In the genomic region with DNA sequence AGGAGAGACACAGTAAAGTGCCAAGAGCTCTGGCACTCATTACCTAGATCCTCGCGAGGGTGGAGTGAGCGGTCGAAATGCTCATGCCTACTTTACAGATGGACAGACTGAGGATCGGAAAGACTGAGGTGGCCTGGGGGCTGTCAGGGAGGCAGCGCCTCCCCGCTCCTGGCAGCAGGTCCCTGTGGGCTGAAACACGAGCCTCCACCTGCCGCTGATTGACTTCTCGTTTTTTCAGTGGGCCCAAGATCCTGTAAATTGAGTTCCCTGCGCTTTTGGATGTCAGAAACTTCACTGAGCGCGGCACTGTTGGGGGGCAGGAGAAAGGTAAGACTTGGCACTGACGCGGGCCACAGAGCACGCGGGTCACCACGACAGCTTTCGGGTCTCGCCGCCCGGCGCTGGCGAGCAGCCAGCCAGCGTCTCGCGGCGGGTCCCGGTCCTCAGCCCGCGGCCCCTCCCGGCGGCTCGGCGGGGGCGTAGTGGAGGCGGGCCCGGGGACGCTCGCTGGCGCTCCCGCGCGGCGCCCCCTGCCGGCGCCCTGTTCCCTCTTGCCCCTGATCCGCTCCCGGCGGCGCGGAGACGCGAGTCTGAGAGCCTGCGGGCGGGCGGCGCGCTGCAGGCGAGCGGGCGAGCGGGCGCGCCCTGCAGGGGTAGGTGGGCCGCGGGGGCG, we compare ENCODE assay signal across 1 cellular context.
TF ChIP-seq lines count a peak whose summit lies in the region.

No MANE protein-coding gene starts in this region.

TF ChIP-seq in HepG2, 621 proteins besides CTCF, POLR2A, EP300 and RAD21 (continued from another document and continues in another):
- TF ChIP-seq, protein P1, sequence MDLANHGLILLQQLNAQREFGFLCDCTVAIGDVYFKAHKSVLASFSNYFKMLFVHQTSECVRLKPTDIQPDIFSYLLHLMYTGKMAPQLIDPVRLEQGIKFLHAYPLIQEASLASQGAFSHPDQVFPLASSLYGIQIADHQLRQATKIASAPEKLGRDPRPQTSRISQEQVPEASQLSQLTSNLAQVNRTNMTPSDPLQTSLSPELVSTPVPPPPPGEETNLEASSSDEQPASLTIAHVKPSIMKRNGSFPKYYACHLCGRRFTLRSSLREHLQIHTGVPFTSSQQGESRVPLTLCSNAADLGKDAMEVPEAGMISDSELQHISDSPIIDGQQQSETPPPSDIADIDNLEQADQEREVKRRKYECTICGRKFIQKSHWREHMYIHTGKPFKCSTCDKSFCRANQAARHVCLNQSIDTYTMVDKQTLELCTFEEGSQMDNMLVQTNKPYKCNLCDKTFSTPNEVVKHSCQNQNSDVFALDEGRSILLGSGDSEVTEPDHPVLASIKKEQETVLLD (CRISPR knock-in tag; IDR thresholded peaks at IDR 0.05; ENCODE audit: low read depth), result peak; percentile 55; the same call in 1 of the 2 replicates
- no peak for TF ChIP-seq ZNF383 (CRISPR knock-in tag; IDR thresholded peaks at IDR 0.05; ENCODE audit: borderline replicate concordance)
- TF ChIP-seq, protein P2, sequence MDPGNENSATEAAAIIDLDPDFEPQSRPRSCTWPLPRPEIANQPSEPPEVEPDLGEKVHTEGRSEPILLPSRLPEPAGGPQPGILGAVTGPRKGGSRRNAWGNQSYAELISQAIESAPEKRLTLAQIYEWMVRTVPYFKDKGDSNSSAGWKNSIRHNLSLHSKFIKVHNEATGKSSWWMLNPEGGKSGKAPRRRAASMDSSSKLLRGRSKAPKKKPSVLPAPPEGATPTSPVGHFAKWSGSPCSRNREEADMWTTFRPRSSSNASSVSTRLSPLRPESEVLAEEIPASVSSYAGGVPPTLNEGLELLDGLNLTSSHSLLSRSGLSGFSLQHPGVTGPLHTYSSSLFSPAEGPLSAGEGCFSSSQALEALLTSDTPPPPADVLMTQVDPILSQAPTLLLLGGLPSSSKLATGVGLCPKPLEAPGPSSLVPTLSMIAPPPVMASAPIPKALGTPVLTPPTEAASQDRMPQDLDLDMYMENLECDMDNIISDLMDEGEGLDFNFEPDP (CRISPR knock-in tag; conservative IDR thresholded peaks at IDR 0.05), result no peak
- TF ChIP-seq TMF1 (CRISPR knock-in tag; IDR thresholded peaks at IDR 0.05; ENCODE audit: low read depth), result no peak
- TF ChIP-seq KLF15 (CRISPR knock-in tag; IDR thresholded peaks at IDR 0.05; ENCODE audit: borderline replicate concordance), result no peak
- peak; percentile 17; the same call in 1 of the 2 replicates for TF ChIP-seq ZIK1 (CRISPR knock-in tag; IDR thresholded peaks at IDR 0.05; ENCODE audit: borderline replicate concordance, low read depth)
- no peak for TF ChIP-seq ARID4A (CRISPR knock-in tag; IDR thresholded peaks at IDR 0.05; ENCODE audit: borderline replicate concordance)
- peak; percentile 52 for TF ChIP-seq PATZ1 (CRISPR knock-in tag; IDR thresholded peaks at IDR 0.05)
- TF ChIP-seq KDM5B (CRISPR knock-in tag; IDR thresholded peaks at IDR 0.05; ENCODE audit: borderline replicate concordance), result no peak
- peak; percentile 72; the same call in 1 of the 2 replicates for TF ChIP-seq ZNF3 (CRISPR knock-in tag; IDR thresholded peaks at IDR 0.05)
- peak; percentile 52; the same call in 1 of the 2 replicates for TF ChIP-seq DNMT1 (CRISPR knock-in tag; IDR thresholded peaks at IDR 0.05)
- no peak for TF ChIP-seq KLF9 (CRISPR knock-in tag; IDR thresholded peaks at IDR 0.05; ENCODE audit: low read depth)
- TF ChIP-seq ZBTB25 (CRISPR knock-in tag; IDR thresholded peaks at IDR 0.05), result peak; percentile 18; the same call in 1 of the 2 replicates
- TF ChIP-seq KDM1A (CRISPR knock-in tag; IDR thresholded peaks at IDR 0.05), result peak; percentile 88; the same call in 1 of the 2 replicates
- no peak for TF ChIP-seq MED1 (CRISPR knock-in tag; IDR thresholded peaks at IDR 0.05)
- TF ChIP-seq PREB (CRISPR knock-in tag; IDR thresholded peaks at IDR 0.05), result no peak
- no peak for TF ChIP-seq ZNF282 (IDR thresholded peaks at IDR 0.05; ENCODE audit: partially characterized antibody)
- TF ChIP-seq ZNF577 (CRISPR knock-in tag; IDR thresholded peaks at IDR 0.05; ENCODE audit: borderline replicate concordance, low read depth), result no peak
- TF ChIP-seq, protein P3, sequence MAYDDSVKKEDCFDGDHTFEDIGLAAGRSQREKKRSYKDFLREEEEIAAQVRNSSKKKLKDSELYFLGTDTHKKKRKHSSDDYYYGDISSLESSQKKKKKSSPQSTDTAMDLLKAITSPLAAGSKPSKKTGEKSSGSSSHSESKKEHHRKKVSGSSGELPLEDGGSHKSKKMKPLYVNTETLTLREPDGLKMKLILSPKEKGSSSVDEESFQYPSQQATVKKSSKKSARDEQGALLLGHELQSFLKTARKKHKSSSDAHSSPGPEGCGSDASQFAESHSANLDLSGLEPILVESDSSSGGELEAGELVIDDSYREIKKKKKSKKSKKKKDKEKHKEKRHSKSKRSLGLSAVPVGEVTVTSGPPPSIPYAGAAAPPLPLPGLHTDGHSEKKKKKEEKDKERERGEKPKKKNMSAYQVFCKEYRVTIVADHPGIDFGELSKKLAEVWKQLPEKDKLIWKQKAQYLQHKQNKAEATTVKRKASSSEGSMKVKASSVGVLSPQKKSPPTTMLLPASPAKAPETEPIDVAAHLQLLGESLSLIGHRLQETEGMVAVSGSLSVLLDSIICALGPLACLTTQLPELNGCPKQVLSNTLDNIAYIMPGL (CRISPR knock-in tag; IDR thresholded peaks at IDR 0.05; ENCODE audit: borderline replicate concordance in 1 of 2, low read depth in 1 of 2), result peak in 1 of 2 experiments; percentile 51; a peak in 1 of 4 replicates
- TF ChIP-seq, protein P4, sequence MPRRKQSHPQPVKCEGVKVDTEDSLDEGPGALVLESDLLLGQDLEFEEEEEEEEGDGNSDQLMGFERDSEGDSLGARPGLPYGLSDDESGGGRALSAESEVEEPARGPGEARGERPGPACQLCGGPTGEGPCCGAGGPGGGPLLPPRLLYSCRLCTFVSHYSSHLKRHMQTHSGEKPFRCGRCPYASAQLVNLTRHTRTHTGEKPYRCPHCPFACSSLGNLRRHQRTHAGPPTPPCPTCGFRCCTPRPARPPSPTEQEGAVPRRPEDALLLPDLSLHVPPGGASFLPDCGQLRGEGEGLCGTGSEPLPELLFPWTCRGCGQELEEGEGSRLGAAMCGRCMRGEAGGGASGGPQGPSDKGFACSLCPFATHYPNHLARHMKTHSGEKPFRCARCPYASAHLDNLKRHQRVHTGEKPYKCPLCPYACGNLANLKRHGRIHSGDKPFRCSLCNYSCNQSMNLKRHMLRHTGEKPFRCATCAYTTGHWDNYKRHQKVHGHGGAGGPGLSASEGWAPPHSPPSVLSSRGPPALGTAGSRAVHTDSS (CRISPR knock-in tag; conservative IDR thresholded peaks at IDR 0.05), result no peak
- TF ChIP-seq ARNT (IDR thresholded peaks at IDR 0.05), result no peak
- TF ChIP-seq FOXA3 (CRISPR knock-in tag; IDR thresholded peaks at IDR 0.05), result no peak
- peak; percentile 96 for TF ChIP-seq ZMYM3 (CRISPR knock-in tag; IDR thresholded peaks at IDR 0.05)
- TF ChIP-seq, protein P5, sequence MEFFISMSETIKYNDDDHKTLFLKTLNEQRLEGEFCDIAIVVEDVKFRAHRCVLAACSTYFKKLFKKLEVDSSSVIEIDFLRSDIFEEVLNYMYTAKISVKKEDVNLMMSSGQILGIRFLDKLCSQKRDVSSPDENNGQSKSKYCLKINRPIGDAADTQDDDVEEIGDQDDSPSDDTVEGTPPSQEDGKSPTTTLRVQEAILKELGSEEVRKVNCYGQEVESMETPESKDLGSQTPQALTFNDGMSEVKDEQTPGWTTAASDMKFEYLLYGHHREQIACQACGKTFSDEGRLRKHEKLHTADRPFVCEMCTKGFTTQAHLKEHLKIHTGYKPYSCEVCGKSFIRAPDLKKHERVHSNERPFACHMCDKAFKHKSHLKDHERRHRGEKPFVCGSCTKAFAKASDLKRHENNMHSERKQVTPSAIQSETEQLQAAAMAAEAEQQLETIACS (CRISPR knock-in tag; IDR thresholded peaks at IDR 0.05), result peak; percentile 86
- TF ChIP-seq STAT5B (CRISPR knock-in tag; IDR thresholded peaks at IDR 0.05), result no peak
- TF ChIP-seq PRDM15 (CRISPR knock-in tag; IDR thresholded peaks at IDR 0.05), result no peak
- no peak for TF ChIP-seq NFRKB (IDR thresholded peaks at IDR 0.05)
- peak; percentile 44; the same call in 1 of the 2 replicates for TF ChIP-seq HDAC1 (CRISPR knock-in tag; IDR thresholded peaks at IDR 0.05)
- TF ChIP-seq ZNF570 (CRISPR knock-in tag; IDR thresholded peaks at IDR 0.05; ENCODE audit: borderline replicate concordance), result no peak
- no peak for TF ChIP-seq RBAK (CRISPR knock-in tag; IDR thresholded peaks at IDR 0.05)
- no peak for TF ChIP-seq ZSCAN25 (CRISPR knock-in tag; IDR thresholded peaks at IDR 0.05)
